In genomic region chr6:218153-219018, GRCh38 we compare ENCODE assay signal across 1 cellular context.
A peak's percentile ranks its signal among the peaks of the same experiment; 100 is the strongest.
TF ChIP-seq lines count a peak whose summit lies in the region.

No MANE protein-coding gene starts in this region.

TF ChIP-seq in GM12878, 131 proteins besides CTCF, POLR2A, EP300 and RAD21 (continued from another document):
- TF ChIP-seq IRF3 (IDR thresholded peaks at IDR 0.05) (no peak), ZNF687 (IDR thresholded peaks at IDR 0.05) (peak; percentile 81), MAX (IDR thresholded peaks at IDR 0.05; ENCODE audit: low read depth, low read length) (no peak), STAT3 (IDR thresholded peaks at IDR 0.05; ENCODE audit: low read depth, low read length) (0 out of 2 replicates have a peak, but pooled peaks have one; percentile 29), PKNOX1 (IDR thresholded peaks at IDR 0.05) (peak; percentile 20; the same call in 1 of the 2 replicates), ZBTB40 (IDR thresholded peaks at IDR 0.05; ENCODE audit: borderline replicate concordance) (no peak), SMAD1 (IDR thresholded peaks at IDR 0.05; ENCODE audit: low read depth, partially characterized antibody) (no peak), IKZF2 (IDR thresholded peaks at IDR 0.05) (peak; percentile 72 to 78; a peak in 3 of 4 replicates), MXI1 (IDR thresholded peaks at IDR 0.05; ENCODE audit: low read depth, low read length) (no peak), SUZ12 (IDR thresholded peaks at IDR 0.05; ENCODE audit: unreplicated experiment) (no peak), GATAD2B (conservative IDR thresholded peaks at IDR 0.05; ENCODE audit: low read depth) (0 out of 2 replicates have a peak, but pooled peaks have one; percentile 69), CHD1 (IDR thresholded peaks at IDR 0.05; ENCODE audit: low read depth, low read length) (no peak), ATF2 (IDR thresholded peaks at IDR 0.05; ENCODE audit: low read length) (no peak), PRDM15 (CRISPR knock-in tag; IDR thresholded peaks at IDR 0.05) (no peak), CREM (IDR thresholded peaks at IDR 0.05; ENCODE audit: low read depth) (peak; percentile 70), CBFB (IDR thresholded peaks at IDR 0.05; ENCODE audit: low read depth) (peak; percentile 21; the same call in 1 of the 2 replicates), CHD4 (IDR thresholded peaks at IDR 0.05) (peak; percentile 49; the same call in 1 of the 2 replicates), SREBF2 (IDR thresholded peaks at IDR 0.05; ENCODE audit: low read length) (no peak), ZBTB33 (IDR thresholded peaks at IDR 0.05) (no peak), ATF7 (IDR thresholded peaks at IDR 0.05; ENCODE audit: low read depth) (peak; percentile 87), MTA2 (IDR thresholded peaks at IDR 0.05; ENCODE audit: low read depth) (peak; percentile 41; the same call in 1 of the 2 replicates), TCF12 (IDR thresholded peaks at IDR 0.05; ENCODE audit: low read depth, low read length) (peak; percentile 94)
